27 cellular contexts compared by ENCODE assay signal in the genomic region with DNA sequence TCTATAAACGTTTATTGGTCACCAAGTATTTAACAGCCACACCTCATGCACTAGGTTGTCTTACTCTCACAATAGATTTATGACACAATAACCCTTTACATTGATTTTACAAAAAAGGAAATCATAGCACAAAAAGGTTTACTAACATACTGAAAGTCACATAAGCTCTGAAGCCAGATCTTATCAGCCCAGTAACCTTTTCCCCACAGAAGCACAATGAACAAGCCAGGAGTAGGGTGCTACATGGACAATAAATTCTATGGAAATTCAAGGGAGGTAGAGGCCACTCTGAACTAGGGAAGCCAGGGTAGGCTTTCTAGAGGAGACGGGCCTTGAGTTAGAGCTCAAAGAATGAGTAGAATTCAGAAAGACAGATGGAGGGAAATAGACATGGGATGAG.
"Had no signal": no experiment of that assay in that cellular context is flagged by ENCODE, and none has a peak within 500 bp of the region (broad histone marks: within the 10 kb centered on the region; RNA-seq: fewer than 3 reads in every experiment).

No MANE protein-coding gene starts in this region.

- H3K4me3 Mint-ChIP-seq: dendritic cell treated with granulocyte-macrophage colony-stimulating factor and Interleukin-4, amounts not matched to agents 40 ng/mL and 50 ng/mL, for 4 days; endodermal cell; naive B cell; natural killer cell treated with Interleukin-12 subunit alpha and Interleukin-12 subunit beta and Interleukin-15 and Interleukin-18, amount 100 ng/mL, for 72 hours; stimulated activated effector memory CD8-positive, alpha-beta T cell treated with anti-CD3 and anti-CD28 coated beads, Interleukin-12 subunit alpha, Interleukin-12 subunit beta, amount 100 ng/mL, for 72 hours had no signal

- H3K9me3 ChIP-seq: gastroesophageal sphincter, heart left ventricle, left lung, prostate gland, sigmoid colon, testis, tibial artery, upper lobe of left lung had no signal

- H3K4me1 Mint-ChIP-seq: naive B cell; stimulated activated effector memory CD8-positive, alpha-beta T cell treated with anti-CD3 and anti-CD28 coated beads, Interleukin-12 subunit alpha, Interleukin-12 subunit beta, amount 100 ng/mL, for 72 hours had no signal

- H3K4me1 ChIP-seq: foreskin keratinocyte, gastroesophageal sphincter, left lung, prostate gland, sigmoid colon, testis, tibial artery had no signal

- H3K36me3 Mint-ChIP-seq: naive B cell; natural killer cell treated with Interleukin-12 subunit alpha and Interleukin-12 subunit beta and Interleukin-15 and Interleukin-18, amount 100 ng/mL, for 72 hours; stimulated activated effector memory CD8-positive, alpha-beta T cell treated with anti-CD3 and anti-CD28 coated beads, Interleukin-12 subunit alpha, Interleukin-12 subunit beta, amount 100 ng/mL, for 72 hours had no signal

- H3K27ac ChIP-seq: epithelial cell of prostate, foreskin keratinocyte, gastroesophageal sphincter, hepatocyte, left lung, prostate gland, sigmoid colon, testis, tibial artery had no signal

- H3K9me3 Mint-ChIP-seq: dendritic cell treated with granulocyte-macrophage colony-stimulating factor and Interleukin-4, amounts not matched to agents 40 ng/mL and 50 ng/mL, for 4 days; endodermal cell; natural killer cell treated with Interleukin-12 subunit alpha and Interleukin-12 subunit beta and Interleukin-15 and Interleukin-18, amount 100 ng/mL, for 72 hours; stimulated activated effector memory CD8-positive, alpha-beta T cell treated with anti-CD3 and anti-CD28 coated beads, Interleukin-12 subunit alpha, Interleukin-12 subunit beta, amount 100 ng/mL, for 72 hours had no signal

- H3K27me3 ChIP-seq: foreskin keratinocyte, hepatocyte, left lung, sigmoid colon, testis, tibial artery, upper lobe of left lung had no signal

- H3K27ac Mint-ChIP-seq: dendritic cell treated with granulocyte-macrophage colony-stimulating factor and Interleukin-4, amounts not matched to agents 40 ng/mL and 50 ng/mL, for 4 days; endodermal cell; naive B cell; natural killer cell treated with Interleukin-12 subunit alpha and Interleukin-12 subunit beta and Interleukin-15 and Interleukin-18, amount 100 ng/mL, for 72 hours; stimulated activated effector memory CD8-positive, alpha-beta T cell treated with anti-CD3 and anti-CD28 coated beads, Interleukin-12 subunit alpha, Interleukin-12 subunit beta, amount 100 ng/mL, for 72 hours had no signal

- H3K36me3 ChIP-seq: gastroesophageal sphincter, heart left ventricle, left lung, prostate gland, sigmoid colon, tibial artery, upper lobe of left lung had no signal

- H3K4me3 ChIP-seq: gastroesophageal sphincter, heart left ventricle, hepatocyte, left lung, prostate gland, sigmoid colon, testis, tibial artery, upper lobe of left lung had no signal

- DNase-seq: effector CD8-positive, alpha-beta T cell; foreskin keratinocyte; heart left ventricle; kidney; left lung; mammary epithelial cell; mesendoderm; naive B cell; nucleus accumbens; right cardiac atrium; sigmoid colon; stimulated activated CD4-positive, alpha-beta T cell treated with anti-CD3 and anti-CD28 coated beads, Interleukin-2, amount 100 ng/mL, for 24 hours; stimulated activated CD4-positive, alpha-beta T cell treated with anti-CD3 and anti-CD28 coated beads, Interleukin-4, amount 100 ng/mL, for 24 hours; stimulated activated naive CD4-positive, alpha-beta T cell treated with Interleukin-2 at 50 U/mL for 16 hours; substantia nigra; testis; tibial artery; upper lobe of left lung had no signal

- ATAC-seq: esophagus mucosa; foreskin keratinocyte; gastroesophageal sphincter; heart left ventricle; left lung; natural killer cell treated with Interleukin-12 subunit alpha and Interleukin-12 subunit beta and Interleukin-15 and Interleukin-18, amount 100 ng/mL, for 72 hours; right cardiac atrium; stimulated activated effector memory CD8-positive, alpha-beta T cell treated with anti-CD3 and anti-CD28 coated beads, Interleukin-12 subunit alpha, Interleukin-12 subunit beta, amount 100 ng/mL, for 72 hours had no signal
